In genomic region chr3:114711321-114711891, GRCh38 we compare ENCODE assay signal across 26 cellular contexts.
"Had no signal": no experiment of that assay in that cellular context is flagged by ENCODE, and none has a peak within 500 bp of the region (broad histone marks: within the 10 kb centered on the region; RNA-seq: fewer than 3 reads in every experiment).

No MANE protein-coding gene starts in this region.

- H3K36me3 ChIP-seq: colonic mucosa, neutrophil, ovary, prostate gland, tibial nerve, WERI-Rb-1 had no signal

- DNase-seq: activated CD4-positive, alpha-beta T cell treated with anti-CD3 and anti-CD28 coated beads for 1 hour; activated CD4-positive, alpha-beta T cell treated with anti-CD3 and anti-CD28 coated beads, Interleukin-2, amount 50 U/mL, for 1 hour; activated gamma-delta T cell treated with Interleukin-2 at 50 U/mL for 16 hours; activated T-cell treated with anti-CD3 and anti-CD28 coated beads, Interleukin-2, amount 50 U/mL, for 1 hour; aorta; central memory CD4-positive, alpha-beta T cell; colonic mucosa; dorsolateral prefrontal cortex; foreskin fibroblast; immature natural killer cell; mammary epithelial cell; midbrain; ovary; right cardiac atrium; stimulated activated CD4-positive, alpha-beta T cell treated with anti-CD3 and anti-CD28 coated beads, Interleukin-1b, Interleukin-23, amount 100 ng/mL, for 48 hours; substantia nigra; T-cell; WERI-Rb-1 had no signal

- H3K4me3 ChIP-seq: colonic mucosa, dorsolateral prefrontal cortex, ovary, prostate gland, skin epidermis, tibial nerve had no signal

- H3K9me3 ChIP-seq: colonic mucosa, neutrophil, ovary, prostate gland, tibial nerve had no signal

- H3K27me3 ChIP-seq: colonic mucosa, dorsolateral prefrontal cortex, neutrophil, ovary, tibial nerve had no signal

- ATAC-seq: activated naive CD4-positive, alpha-beta T cell treated with anti-CD3 and anti-CD28 coated beads, Interleukin-2, amount 50 U/mL, for 72 hours; left ventricle myocardium superior; natural killer cell treated with Interleukin-12 subunit alpha and Interleukin-12 subunit beta and Interleukin-15 and Interleukin-18, amount 100 ng/mL, for 72 hours; right cardiac atrium; T-cell had no signal

- H3K4me1 ChIP-seq: colonic mucosa had no signal

- H3K27ac ChIP-seq: colonic mucosa, dorsolateral prefrontal cortex, neutrophil, ovary, prostate gland, skin epidermis, tibial nerve, WERI-Rb-1 had no signal

- FAIRE-seq: TTC549 had no signal
